In the genomic region with DNA sequence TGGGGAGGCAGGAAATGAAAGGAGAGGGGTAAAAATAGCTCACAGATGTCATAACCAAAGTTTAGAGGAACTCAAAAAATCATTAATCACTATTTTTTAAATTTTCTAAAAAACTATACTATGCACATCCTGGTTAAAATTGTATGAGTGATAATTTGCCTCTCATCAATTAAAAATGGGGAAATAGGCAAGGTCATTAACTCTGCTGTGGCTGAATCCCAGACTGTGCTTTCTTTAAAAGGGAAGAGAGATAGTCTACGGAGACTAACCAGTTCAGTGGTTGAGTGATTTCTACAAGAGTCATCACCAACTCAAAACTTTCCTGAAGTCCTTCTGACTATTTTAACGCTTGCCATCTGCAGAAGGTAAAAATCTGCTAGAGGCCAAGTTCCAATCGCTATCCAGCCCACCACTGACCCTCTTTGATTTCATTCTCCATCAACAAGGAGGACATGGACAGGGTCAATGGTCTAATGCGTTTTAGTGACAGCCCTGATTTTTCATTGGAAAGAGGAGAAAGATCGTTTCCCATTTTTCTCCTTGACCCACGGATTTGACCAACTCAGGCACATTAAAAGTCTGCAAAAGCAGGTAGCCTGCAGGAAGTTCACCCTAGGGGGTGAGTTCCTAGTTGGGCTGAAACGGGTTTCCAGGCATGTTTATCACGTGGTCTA, we compare ENCODE assay signal across 7 cellular contexts. TPM values are rescaled to one million over a fixed set of nuclear protein-coding genes. Genes with fewer than 3 reads are reported as not detected.
DNase-seq lines count a peak whose midpoint lies in the region; ATAC-seq, FAIRE-seq and TF ChIP-seq lines count a peak whose summit lies in the region.

No MANE protein-coding gene starts in this region.

- ATAC-seq in upper lobe of right lung: peak; percentile 36

- H3K9me3 Mint-ChIP-seq in brain: peaks cover 2 to 9% (median 4%) of the 10 kb centered on the region in 5 experiments

- H3K4me3 Mint-ChIP-seq in brain: peak overlapping the region; percentile 68 to 82 (median 78)

- peaks cover 23% of the 10 kb centered on the region for H3K4me1 ChIP-seq in upper lobe of right lung

- no peak for TF ChIP-seq POLR2A in lower leg skin (IDR thresholded peaks at IDR 0.05)

- H3K4me1 Mint-ChIP-seq in brain: peaks cover 48% of the 10 kb centered on the region

- H3K27ac ChIP-seq in upper lobe of right lung: peak overlapping the region; percentile 97

- DNase-seq in GM18507 (ENCODE audit: extremely low spot score, insufficient read length, low read depth): no peak
- DNase-seq in H7: no peak
- peak; percentile 39 for DNase-seq in LoVo (ENCODE audit: low spot score)
- DNase-seq in lower leg skin (ENCODE audit: low spot score in 2 of 2): no peak
- DNase-seq in upper lobe of right lung: no peak
- no peak for DNase-seq in cerebellum (ENCODE audit: low spot score)

- TF ChIP-seq CTCF in brain (conservative IDR thresholded peaks at IDR 0.05): no peak
- no peak for TF ChIP-seq CTCF in lower leg skin (IDR thresholded peaks at IDR 0.05)
- no peak for TF ChIP-seq CTCF in upper lobe of right lung (IDR thresholded peaks at IDR 0.05)

- H3K27me3 Mint-ChIP-seq in brain: peaks cover 4% of the 10 kb centered on the region

- WGBS in lower leg skin, 2 donors: 12 to 23% methylated on average over 8 of the region's 8 CpGs

- intact Hi-C loops in lower leg skin (cut with DNase I; ENCODE audit: low total_unique reads): no loop called here
- intact Hi-C loops in upper lobe of right lung (cut with DNase I): no loop called here

- H3K36me3 ChIP-seq in H7 (replicated peaks; ENCODE audit: control insufficient read depth, insufficient read depth, low read length) (no peaks in the 10 kb centered on the region), upper lobe of right lung (no peaks in the 10 kb centered on the region)

- H3K9me3 ChIP-seq in upper lobe of right lung: no peaks in the 10 kb centered on the region

- peak; percentile 73 for FAIRE-seq in GM18507 (lab: Jason Lieb, UNC)

- peak overlapping the region in 4 of 5 experiments; percentile 45 to 82 (median 69) for H3K27ac Mint-ChIP-seq in brain

- H3K4me3 ChIP-seq in H7 (ENCODE audit: insufficient read depth, low read depth, low read length) (peak overlapping the region; percentile 75), lower leg skin (ENCODE audit: low read depth, poor library complexity, severe bottlenecking) (peak overlapping the region; percentile 87), upper lobe of right lung (peak overlapping the region; percentile 96)

- H3K36me3 Mint-ChIP-seq in brain: no peaks in the 10 kb centered on the region

- H3K27me3 ChIP-seq in H7 (ENCODE audit: control insufficient read depth, insufficient read depth, low read length) (no peaks in the 10 kb centered on the region), upper lobe of right lung (no peaks in the 10 kb centered on the region)

RNA-seq across cellular contexts. Expression of gene SUCLG2, which starts 0.8 kb away (rescaled TPM):
- 41.4 and 52.7 TPM in 2 replicates for total RNA-seq in H7 (2014; rRNA removed; shearing (Covaris generic))
- polyA plus RNA-seq in brain (ENCODE audit: insufficient read depth, low read depth, low replicate concordance): 4.9 TPM
- 10 to 100 TPM; 38.7 to 42.9 (median 41.3) TPM for total RNA-seq in lower leg skin
- 53.8 TPM for total RNA-seq in upper lobe of right lung
- 13.1 TPM for total RNA-seq in cerebellum
